10 cellular contexts compared by ENCODE assay signal in genomic region chr2:213285404-213285803, GRCh38. TPM values are rescaled to one million over a fixed set of nuclear protein-coding genes. Genes with fewer than 3 reads are reported as not detected.
DNase-seq lines count a peak whose midpoint lies in the region; ATAC-seq and TF ChIP-seq lines count a peak whose summit lies in the region.
"Had no signal": no experiment of that assay in that cellular context is flagged by ENCODE, and none has a peak within 500 bp of the region (broad histone marks: within the 10 kb centered on the region; RNA-seq: fewer than 3 reads in every experiment).

No MANE protein-coding gene starts in this region.

- dilution Hi-C loops in IMR-90 (cut with HindIII; ENCODE audit: low sequenced_read_pairs, unreplicated experiment) (no loop called here), mammary epithelial cell (cut with HindIII; ENCODE audit: low sequenced_read_pairs) (no loop called here)

- no peak for ATAC-seq in IMR-90 (ENCODE audit: low read depth)
- no peak for ATAC-seq in naive thymus-derived CD4-positive, alpha-beta T cell
- ATAC-seq in GM21423 (IDR thresholded peaks at IDR 0.05; ENCODE audit: unreplicated experiment): no peak

- no peak overlapping the region for H3K23ac ChIP-seq in IMR-90 (ENCODE audit: low read depth, low read length)

- no peak for DNase-seq in AG10803 (ENCODE audit: low read depth)
- no peak for DNase-seq in IMR-90
- DNase-seq in mammary epithelial cell: no peak
- no peak for DNase-seq in naive thymus-derived CD4-positive, alpha-beta T cell
- DNase-seq in GM19238 (ENCODE audit: insufficient read length, low spot score): no peak
- no peak for DNase-seq in NK-92 (lab: John Stamatoyannopoulos, UW; ENCODE audit: unreplicated experiment)
- no peak for DNase-seq in effector memory CD4-positive, alpha-beta T cell
- DNase-seq: head of caudate nucleus, NCI-H748 treated with DMSO at 0.1 percent for 48 hours had no signal

- BruUV-seq in IMR-90 (replicated peaks; lab: Mats Ljungman, UMichigan) (no TSS peak), mammary epithelial cell (replicated peaks; lab: Mats Ljungman, UMichigan) (no TSS peak)

- no peak overlapping the region for H2BK15ac ChIP-seq in IMR-90 (ENCODE audit: low read depth, low read length)

- H3K27ac Mint-ChIP-seq in naive thymus-derived CD4-positive, alpha-beta T cell: peak overlapping the region in 5 of 9 donors; percentile 51 to 92 (median 78)

- in situ Hi-C loops in IMR-90 (cut with MboI; ENCODE audit: low sequenced_read_pairs): no loop called here
- in situ Hi-C loops in mammary epithelial cell (cut with MboI; ENCODE audit: low sequenced_read_pairs in 2 of 2): no loop called here

- no peak overlapping the region for H2BK20ac ChIP-seq in IMR-90 (ENCODE audit: low read depth, low read length)

- no peak overlapping the region for H2AK9ac ChIP-seq in IMR-90 (replicated peaks; ENCODE audit: low read depth, low read length, poor library complexity)

- H3K4me2 ChIP-seq in IMR-90 (ENCODE audit: low read depth, low read length): peak overlapping the region; percentile 40; the same call in 1 of the 2 replicates
- H3K4me2 ChIP-seq in mammary epithelial cell (ENCODE audit: insufficient read depth, low read depth, low read length): peak overlapping the region; percentile 97

- H2AK5ac ChIP-seq in IMR-90 (ENCODE audit: low read depth, low read length): no peak overlapping the region

- no peak overlapping the region for H4K91ac ChIP-seq in IMR-90 (ENCODE audit: insufficient read depth, low read depth, low read length)

- no peaks in the 10 kb centered on the region for H3K9me3 Mint-ChIP-seq in naive thymus-derived CD4-positive, alpha-beta T cell

- H3K14ac ChIP-seq in IMR-90 (replicated peaks; ENCODE audit: low read depth, low read length): no peak overlapping the region

- H3K79me1 ChIP-seq in IMR-90 (ENCODE audit: low read depth in 1 of 2, low read length in 2 of 2): peaks cover 9 to 17% of the 10 kb centered on the region in 2 experiments

- no peak overlapping the region for H3K56ac ChIP-seq in IMR-90 (ENCODE audit: extremely low read depth, insufficient read depth, low read length)

- H2AFZ ChIP-seq in IMR-90 (replicated peaks; ENCODE audit: low read length, poor library complexity) (no peak overlapping the region), mammary epithelial cell (ENCODE audit: low read depth, low read length) (no peak overlapping the region)

- no peaks in the 10 kb centered on the region for H3K9me1 ChIP-seq in IMR-90 (ENCODE audit: insufficient read depth, low read length)

- POLR2A ChIA-PET in IMR-90 (lab: Charles Lee; ENCODE audit: unreplicated experiment): interaction anchor here (0.5 to 0.6 kb wide), 2 partner anchors 130 to 196 kb away, joined by 3 read pairs; no protein-coding TSS in a partner anchor
- POLR2A ChIA-PET in naive thymus-derived CD4-positive, alpha-beta T cell (lab: Charles Lee): no interaction called here

- peaks cover 0 to 3% (median 0%) of the 10 kb centered on the region in 5 donors for H3K27me3 Mint-ChIP-seq in naive thymus-derived CD4-positive, alpha-beta T cell

- no peak overlapping the region for H2BK5ac ChIP-seq in IMR-90 (ENCODE audit: low read depth, low read length, poor library complexity, severe bottlenecking)

- peak overlapping the region; percentile 85 for H3K4me3 ChIP-seq in AG10803 (ENCODE audit: low read length)
- no peak overlapping the region for H3K4me3 ChIP-seq in IMR-90 (ENCODE audit: insufficient read depth, low read depth, low read length)
- H3K4me3 ChIP-seq in mammary epithelial cell (replicated peaks in 1 of 3; ENCODE audit: insufficient read depth in 1 of 3, low read depth in 2 of 3, low read length in 3 of 3): peak overlapping the region; percentile 88 to 90 (median 89)
- H3K4me3 ChIP-seq in naive thymus-derived CD4-positive, alpha-beta T cell (ENCODE audit: low read length): no peak overlapping the region
- H3K4me3 ChIP-seq in effector memory CD4-positive, alpha-beta T cell (ENCODE audit: insufficient read depth, low read depth, low read length, poor library complexity, severe bottlenecking): no peak overlapping the region

- H3K36me3 ChIP-seq in IMR-90 (ENCODE audit: control insufficient read depth, insufficient read depth, low read length): 0 out of 2 replicates have a peak, but pooled peaks cover 1% of the 10 kb centered on the region
- H3K36me3 ChIP-seq in mammary epithelial cell (ENCODE audit: insufficient read depth, low read length): no peaks in the 10 kb centered on the region
- peaks cover 0 to 3% (median 0%) of the 10 kb centered on the region in 3 experiments for H3K36me3 ChIP-seq in naive thymus-derived CD4-positive, alpha-beta T cell (ENCODE audit: control insufficient read depth in 2 of 3, insufficient read depth in 3 of 3, low read length in 3 of 3)
- H3K36me3 ChIP-seq in effector memory CD4-positive, alpha-beta T cell (ENCODE audit: control insufficient read depth, insufficient read depth, low read length): no peaks in the 10 kb centered on the region

- peaks cover 0 to 7% (median 4%) of the 10 kb centered on the region in 5 donors for H3K36me3 Mint-ChIP-seq in naive thymus-derived CD4-positive, alpha-beta T cell

- H3K9ac ChIP-seq in IMR-90 (ENCODE audit: low read depth, low read length) (peak overlapping the region; percentile 77; the same call in 1 of the 2 replicates), mammary epithelial cell (ENCODE audit: insufficient read depth, low read length) (peak overlapping the region; percentile 91)

- TF ChIP-seq CTCF in AG10803 (conservative IDR thresholded peaks at IDR 0.05; ENCODE audit: low read length) (no peak), IMR-90 (conservative IDR thresholded peaks at IDR 0.05; ENCODE audit: low read depth, low read length) (no peak), mammary epithelial cell (conservative IDR thresholded peaks at IDR 0.05 in 1 of 2, IDR thresholded peaks at IDR 0.05 in 1 of 2; ENCODE audit: extremely low read depth in 1 of 2, insufficient read depth in 1 of 2, low read depth in 1 of 2, low read length in 2 of 2) (no peak)

- no peak overlapping the region for H3K4ac ChIP-seq in IMR-90 (ENCODE audit: low read depth, low read length)

- intact Hi-C loops in IMR-90 (cut with micrococcal nuclease): no loop called here
- intact Hi-C loops in mammary epithelial cell (cut with micrococcal nuclease): loop anchor here (10.0 kb wide), 1 partner anchor 199 kb away; no protein-coding TSS in a partner anchor
- intact Hi-C loops in naive thymus-derived CD4-positive, alpha-beta T cell (cut with micrococcal nuclease): no loop called here

- H3K27ac ChIP-seq in IMR-90 (ENCODE audit: insufficient read depth, low read length) (no peak overlapping the region), mammary epithelial cell (ENCODE audit: insufficient read depth, low read depth, low read length) (peak overlapping the region; percentile 16)
- no peak overlapping the region for H3K27ac ChIP-seq in naive thymus-derived CD4-positive, alpha-beta T cell (ENCODE audit: low read depth, low read length)
- no peak overlapping the region for H3K27ac ChIP-seq in effector memory CD4-positive, alpha-beta T cell (ENCODE audit: insufficient read depth, low read length, poor library complexity, severe bottlenecking)

- peaks cover 18 to 56% (median 39%) of the 10 kb centered on the region in 7 donors for H3K4me1 Mint-ChIP-seq in naive thymus-derived CD4-positive, alpha-beta T cell

- H3K4me3 Mint-ChIP-seq in naive thymus-derived CD4-positive, alpha-beta T cell: peak overlapping the region in 9 of 10 donors; percentile 21 to 97 (median 90)

- CTCF ChIA-PET in IMR-90 (lab: Yijun Ruan, JAX): no interaction called here
- CTCF ChIA-PET in mammary epithelial cell (lab: Charles Lee; ENCODE audit: low non-redundant PET): no interaction called here
- CTCF ChIA-PET in naive thymus-derived CD4-positive, alpha-beta T cell (lab: Charles Lee): no interaction called here

- H2BK120ac ChIP-seq in IMR-90 (ENCODE audit: low read depth, low read length): no peak overlapping the region

- WGBS in IMR-90 (ENCODE audit: extremely low coverage in 2 of 2, insufficient read length in 1 of 2), 2 experiments: 100% methylated on average over 2 of the region's 5 CpGs; no CpG with 5 or more reads in 1 of the 2 experiments
- 51% methylated on average over 5 of the region's 5 CpGs for WGBS in mammary epithelial cell (ENCODE audit: low coverage, missing lambda C conversion rate)

- peaks cover 4% of the 10 kb centered on the region for H3K79me2 ChIP-seq in mammary epithelial cell (ENCODE audit: insufficient read depth, low read length)

- H3K4me1 ChIP-seq in IMR-90 (ENCODE audit: control insufficient read depth, insufficient read depth, low read length) (no peaks in the 10 kb centered on the region), mammary epithelial cell (ENCODE audit: insufficient read depth, low read length) (peaks cover 11% of the 10 kb centered on the region)
- peaks cover 13 to 15% of the 10 kb centered on the region in 2 donors for H3K4me1 ChIP-seq in naive thymus-derived CD4-positive, alpha-beta T cell (ENCODE audit: control insufficient read depth in 2 of 2, insufficient read depth in 2 of 2, low read length in 2 of 2)
- H3K4me1 ChIP-seq in effector memory CD4-positive, alpha-beta T cell (ENCODE audit: control insufficient read depth, insufficient read depth, low read length, poor library complexity, severe bottlenecking): no peaks in the 10 kb centered on the region

- H4K8ac ChIP-seq in IMR-90 (ENCODE audit: low read depth in 2 of 2, low read length in 2 of 2): no peak overlapping the region

- H3K27me3 ChIP-seq in IMR-90 (ENCODE audit: control insufficient read depth, insufficient read depth, low read length): no peaks in the 10 kb centered on the region
- no peaks in the 10 kb centered on the region for H3K27me3 ChIP-seq in mammary epithelial cell (ENCODE audit: insufficient read depth, low read length)
- no peaks in the 10 kb centered on the region for H3K27me3 ChIP-seq in naive thymus-derived CD4-positive, alpha-beta T cell (ENCODE audit: control insufficient read depth in 2 of 2, insufficient read depth in 2 of 2, low read length in 2 of 2)
- H3K27me3 ChIP-seq in effector memory CD4-positive, alpha-beta T cell (replicated peaks; ENCODE audit: control insufficient read depth, insufficient read depth, low read length, poor library complexity, severe bottlenecking): no peaks in the 10 kb centered on the region

- H4K20me1 ChIP-seq in IMR-90 (ENCODE audit: insufficient read depth, low read length): no peaks in the 10 kb centered on the region
- no peaks in the 10 kb centered on the region for H4K20me1 ChIP-seq in mammary epithelial cell (ENCODE audit: insufficient read depth, low read length)

- TF ChIP-seq POLR2A in IMR-90 (IDR thresholded peaks at IDR 0.05; ENCODE audit: low read depth, low read length): no peak

- no peak overlapping the region for H3K18ac ChIP-seq in IMR-90 (ENCODE audit: low read depth, low read length)

- no peak overlapping the region for H4K5ac ChIP-seq in IMR-90 (ENCODE audit: low read depth, low read length)

- TF ChIP-seq RAD21 in IMR-90 (IDR thresholded peaks at IDR 0.05; ENCODE audit: low read length): no peak

- H3K9me3 ChIP-seq in IMR-90 (ENCODE audit: control insufficient read depth, insufficient read depth, low read length): no peaks in the 10 kb centered on the region
- no peaks in the 10 kb centered on the region for H3K9me3 ChIP-seq in mammary epithelial cell (replicated peaks; ENCODE audit: insufficient read depth, low read length)
- no peaks in the 10 kb centered on the region for H3K9me3 ChIP-seq in naive thymus-derived CD4-positive, alpha-beta T cell (ENCODE audit: control insufficient read depth in 2 of 3, low read length in 3 of 3)
- no peaks in the 10 kb centered on the region for H3K9me3 ChIP-seq in effector memory CD4-positive, alpha-beta T cell (ENCODE audit: control insufficient read depth, low read length)

RNA-seq across cellular contexts. Expression of gene SPAG16, which starts 1.1 kb away (rescaled TPM):
- total RNA-seq in IMR-90 (2012; rRNA removed): 7.3 and 16.9 TPM in 2 replicates
- 12.8 and 13.5 TPM in 2 replicates for polyA plus RNA-seq in IMR-90 (2012; rRNA removed)
- polyA plus RNA-seq in IMR-90 (2012; cell fraction: cytosol; rRNA removed): 6.3 TPM in 2 replicates
- 1.4 and 4.7 TPM in 2 replicates for polyA plus RNA-seq in IMR-90 (2012; cell fraction: nucleus; rRNA removed; ENCODE audit: low replicate concordance)
- total RNA-seq in mammary epithelial cell: 10 to 100 TPM; 13.6 to 16.2 TPM
- polyA plus RNA-seq in mammary epithelial cell: 11.0 TPM
- polyA minus RNA-seq in mammary epithelial cell: not detected
- 1 to 10 TPM; 4.7 to 9.7 (median 6.2) TPM for total RNA-seq in naive thymus-derived CD4-positive, alpha-beta T cell
- 10 to 100 TPM; 11.7 to 20.2 TPM for polyA plus RNA-seq in naive thymus-derived CD4-positive, alpha-beta T cell

Comparison
In these comparisons a context has a peak if more than half of its experiments do, and no peak if none do; other contexts are left out.
1. H3K4me3 ChIP-seq: peak in AG10803 (single experiment) and mammary epithelial cell (3 of 3); none in IMR-90 (single experiment), naive thymus-derived CD4-positive, alpha-beta T cell (single experiment) and effector memory CD4-positive, alpha-beta T cell (single experiment).